ENCODE assay signal across 9 cellular contexts in genomic region chrX:71619193-71619592, GRCh38. TPM values are rescaled to one million over a fixed set of nuclear protein-coding genes. Genes with fewer than 3 reads are reported as not detected.
DNase-seq lines count a peak whose midpoint lies in the region; TF ChIP-seq lines count a peak whose summit lies in the region.
"Had no signal": no experiment of that assay in that cellular context is flagged by ENCODE, and none has a peak within 500 bp of the region (broad histone marks: within the 10 kb centered on the region; RNA-seq: fewer than 3 reads in every experiment).

No MANE protein-coding gene starts in this region.

- H3K27ac ChIP-seq in Karpas-422 (ENCODE audit: low read length): no peak overlapping the region

- H4K20me1 ChIP-seq in Karpas-422 (ENCODE audit: insufficient read depth, low read depth, low read length): no peaks in the 10 kb centered on the region

- no peaks in the 10 kb centered on the region for H3K27me3 Mint-ChIP-seq in activated T-helper 2 cell treated with anti-CD3 and anti-CD28 coated beads, Interferon-gamma antibody, Interleukin-2, Interleukin-4, amounts not matched to agents 10 μg/mL and 5 μg/mL and 100 μg/mL, durations not matched to agents 14 hours and 24 hours and 36 hours (ENCODE audit: low read depth)

- H3K4me2 ChIP-seq in Karpas-422 (ENCODE audit: low read depth, low read length, poor library complexity, severe bottlenecking): no peak overlapping the region

- no peak overlapping the region for H3K9ac ChIP-seq in Karpas-422 (ENCODE audit: low read length)

- no peaks in the 10 kb centered on the region; the same call in 1 of the 2 replicates for H3K36me3 ChIP-seq in Karpas-422 (ENCODE audit: insufficient read depth, low read length)

- no peaks in the 10 kb centered on the region for H3K27me3 ChIP-seq in Karpas-422 (ENCODE audit: low read length)

- no peaks in the 10 kb centered on the region for H3K79me2 ChIP-seq in Karpas-422 (ENCODE audit: low read length)

- no peak for TF ChIP-seq CTCF in GM13976 (IDR thresholded peaks at IDR 0.05; ENCODE audit: borderline replicate concordance, control extremely low read depth, extremely low read depth, insufficient read depth, missing control alignments)

- H3K36me3 Mint-ChIP-seq in activated T-helper 2 cell treated with anti-CD3 and anti-CD28 coated beads, Interferon-gamma antibody, Interleukin-2, Interleukin-4, amounts not matched to agents 10 μg/mL and 5 μg/mL and 100 μg/mL, durations not matched to agents 14 hours and 24 hours and 36 hours (ENCODE audit: low read depth): peaks cover 30% of the 10 kb centered on the region

- peaks cover 68% of the 10 kb centered on the region for H3K4me1 Mint-ChIP-seq in activated T-helper 2 cell treated with anti-CD3 and anti-CD28 coated beads, Interferon-gamma antibody, Interleukin-2, Interleukin-4, amounts not matched to agents 10 μg/mL and 5 μg/mL and 100 μg/mL, durations not matched to agents 14 hours and 24 hours and 36 hours (ENCODE audit: low read depth)

- no peak overlapping the region for H2AFZ ChIP-seq in Karpas-422 (ENCODE audit: low read length)

- in situ Hi-C loops in GM13976 (cut with MboI; ENCODE audit: low sequenced_read_pairs, unreplicated experiment): no loop called here

- peak overlapping the region; percentile 79 for H3K4me3 Mint-ChIP-seq in activated T-helper 2 cell treated with anti-CD3 and anti-CD28 coated beads, Interferon-gamma antibody, Interleukin-2, Interleukin-4, amounts not matched to agents 10 μg/mL and 5 μg/mL and 100 μg/mL, durations not matched to agents 14 hours and 24 hours and 36 hours (ENCODE audit: low read depth)

- DNase-seq in GM13976 (ENCODE audit: low spot score): peak; percentile 34
- peak; percentile 47 for DNase-seq in T-helper 9 cell
- no peak for DNase-seq in activated T-helper 2 cell treated with anti-CD3 and anti-CD28 coated beads, Interferon-gamma antibody, Interleukin-2, Interleukin-4, amounts not matched to agents 10 μg/mL and 5 μg/mL and 100 μg/mL, durations not matched to agents 14 hours and 24 hours and 36 hours (ENCODE audit: low spot score)
- peak; percentile 27 to 57 (median 36) for DNase-seq in stimulated activated CD4-positive, alpha-beta T cell treated with anti-CD3 and anti-CD28 coated beads, Interleukin-1b, Interleukin-23, amount 100 ng/mL, for 24 hours (ENCODE audit: low read depth in 4 of 4, low spot score in 1 of 4)
- no peak for DNase-seq in Karpas-422
- no peak for DNase-seq in NK-92 (lab: John Stamatoyannopoulos, UW; ENCODE audit: unreplicated experiment)
- DNase-seq in DMS79 (lab: John Stamatoyannopoulos, UW): no peak
- no peak for DNase-seq in NCI-H1105 (lab: John Stamatoyannopoulos, UW)
- DNase-seq: IMR-90 had no signal

- no peaks in the 10 kb centered on the region for H3K9me2 ChIP-seq in Karpas-422 (replicated peaks; ENCODE audit: insufficient read depth, low read length)

- H3K27ac Mint-ChIP-seq in activated T-helper 2 cell treated with anti-CD3 and anti-CD28 coated beads, Interferon-gamma antibody, Interleukin-2, Interleukin-4, amounts not matched to agents 10 μg/mL and 5 μg/mL and 100 μg/mL, durations not matched to agents 14 hours and 24 hours and 36 hours: peak overlapping the region; percentile 95

- H3K9me3 ChIP-seq in Karpas-422 (ENCODE audit: low read length): no peaks in the 10 kb centered on the region

- no peak overlapping the region for H3K4me3 ChIP-seq in Karpas-422 (ENCODE audit: low read length)

- 0 out of 2 replicates have a peak, but pooled peaks cover 7% of the 10 kb centered on the region for H3K4me1 ChIP-seq in Karpas-422 (ENCODE audit: low read length)

- H3K9me3 Mint-ChIP-seq in activated T-helper 2 cell treated with anti-CD3 and anti-CD28 coated beads, Interferon-gamma antibody, Interleukin-2, Interleukin-4, amounts not matched to agents 10 μg/mL and 5 μg/mL and 100 μg/mL, durations not matched to agents 14 hours and 24 hours and 36 hours: no peaks in the 10 kb centered on the region

- intact Hi-C loops in activated T-helper 2 cell treated with anti-CD3 and anti-CD28 coated beads, Interferon-gamma antibody, Interleukin-2, Interleukin-4, amounts not matched to agents 10 μg/mL and 5 μg/mL and 100 μg/mL, durations not matched to agents 14 hours and 24 hours and 36 hours (cut with micrococcal nuclease): loop anchor here (1.0 to 2.0 kb wide), 2 partner anchors 19 to 78 kb away; no protein-coding TSS in a partner anchor

RNA-seq across cellular contexts. Expression of gene CXCR3, which starts 0.9 kb away (rescaled TPM):
- total RNA-seq in activated T-helper 2 cell treated with anti-CD3 and anti-CD28 coated beads, Interferon-gamma antibody, Interleukin-2, Interleukin-4, amounts not matched to agents 10 μg/mL and 5 μg/mL and 100 μg/mL, durations not matched to agents 14 hours and 24 hours and 36 hours: 11.1 and 11.4 TPM in 2 replicates
- total RNA-seq in Karpas-422 (2014; rRNA removed; shearing (Covaris generic); ENCODE audit: low replicate concordance): not detected in 2 replicates
- total RNA-seq: IMR-90 had no signal

RNA-seq across cellular contexts. Expression of gene GCNA, which starts 41.0 kb away (rescaled TPM):
- total RNA-seq in activated T-helper 2 cell treated with anti-CD3 and anti-CD28 coated beads, Interferon-gamma antibody, Interleukin-2, Interleukin-4, amounts not matched to agents 10 μg/mL and 5 μg/mL and 100 μg/mL, durations not matched to agents 14 hours and 24 hours and 36 hours: 3.4 and 3.5 TPM in 2 replicates
- 5.4 and 6.2 TPM in 2 replicates for total RNA-seq in Karpas-422 (2014; rRNA removed; shearing (Covaris generic); ENCODE audit: low replicate concordance)

Comparison
In these comparisons a context has a peak if more than half of its experiments do, and no peak if none do; other contexts are left out.
1. DNase-seq: peak in GM13976 (single experiment), T-helper 9 cell (single experiment) and stimulated activated CD4-positive, alpha-beta T cell treated with anti-CD3 and anti-CD28 coated beads, Interleukin-1b, Interleukin-23, amount 100 ng/mL, for 24 hours (4 of 4); none in activated T-helper 2 cell treated with anti-CD3 and anti-CD28 coated beads, Interferon-gamma antibody, Interleukin-2, Interleukin-4, amounts not matched to agents 10 μg/mL and 5 μg/mL and 100 μg/mL, durations not matched to agents 14 hours and 24 hours and 36 hours (single experiment), Karpas-422 (single experiment), NK-92 (single experiment), DMS79 (single experiment) and NCI-H1105 (single experiment).
2. RNA of gene CXCR3, which starts 0.9 kb away (total RNA-seq): 11.1 to 11.4 TPM in activated T-helper 2 cell treated with anti-CD3 and anti-CD28 coated beads, Interferon-gamma antibody, Interleukin-2, Interleukin-4, amounts not matched to agents 10 μg/mL and 5 μg/mL and 100 μg/mL, durations not matched to agents 14 hours and 24 hours and 36 hours; not detected in Karpas-422; every median in the first group is over 10 times any median in the second.